Comparison of ENCODE assay signal across 23 cellular contexts in the genomic region with DNA sequence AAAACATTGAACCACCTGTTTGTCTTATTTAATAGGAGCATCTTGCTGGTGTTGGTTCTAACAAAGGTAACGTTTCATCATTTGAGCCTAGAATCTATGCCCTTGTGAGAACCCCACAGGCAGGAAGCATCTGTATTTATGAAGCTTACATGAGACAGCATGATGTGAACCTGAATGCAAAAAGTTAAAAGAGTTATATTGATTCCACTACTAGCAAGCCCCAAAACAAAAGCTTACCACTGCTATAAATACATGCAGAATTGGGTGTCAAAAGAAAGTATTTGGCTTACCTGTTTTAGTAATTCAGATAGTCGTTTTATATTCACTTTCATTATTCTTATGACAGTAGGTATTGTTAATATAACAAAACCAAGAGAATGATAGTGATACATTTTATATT.
"Had no signal": no experiment of that assay in that cellular context is flagged by ENCODE, and none has a peak within 500 bp of the region (broad histone marks: within the 10 kb centered on the region; RNA-seq: fewer than 3 reads in every experiment).

No MANE protein-coding gene starts in this region.

- H3K4me1 ChIP-seq: psoas muscle, sigmoid colon had no signal

- FAIRE-seq: keratinocyte had no signal

- H3K27ac ChIP-seq: coronary artery, esophagus squamous epithelium, psoas muscle, sigmoid colon, stomach had no signal

- H3K4me3 ChIP-seq: coronary artery, esophagus squamous epithelium, lung, mucosa of descending colon, psoas muscle, sigmoid colon, stomach, thyroid gland had no signal

- H3K36me3 ChIP-seq: esophagus squamous epithelium, sigmoid colon, stomach, thyroid gland had no signal

- H3K36me3 Mint-ChIP-seq: memory B cell; naive B cell; stimulated activated effector memory CD8-positive, alpha-beta T cell treated with anti-CD3 and anti-CD28 coated beads, Interleukin-12 subunit alpha, Interleukin-12 subunit beta, amount 100 ng/mL, for 72 hours had no signal

- H3K27me3 ChIP-seq: sigmoid colon, stomach, thyroid gland had no signal

- H3K9me3 ChIP-seq: esophagus squamous epithelium, mucosa of descending colon, psoas muscle, sigmoid colon, stomach, thyroid gland had no signal

- ATAC-seq: mucosa of descending colon; psoas muscle; right cardiac atrium; stimulated activated effector memory CD8-positive, alpha-beta T cell treated with anti-CD3 and anti-CD28 coated beads, Interleukin-12 subunit alpha, Interleukin-12 subunit beta, amount 100 ng/mL, for 72 hours had no signal

- H3K27ac Mint-ChIP-seq: memory B cell; naive B cell; stimulated activated effector memory CD8-positive, alpha-beta T cell treated with anti-CD3 and anti-CD28 coated beads, Interleukin-12 subunit alpha, Interleukin-12 subunit beta, amount 100 ng/mL, for 72 hours had no signal

- H3K9me3 Mint-ChIP-seq: memory B cell; nephron; stimulated activated effector memory CD8-positive, alpha-beta T cell treated with anti-CD3 and anti-CD28 coated beads, Interleukin-12 subunit alpha, Interleukin-12 subunit beta, amount 100 ng/mL, for 72 hours had no signal

- DNase-seq: effector memory CD4-positive, alpha-beta T cell; erythroblast; esophagus squamous epithelium; head of caudate nucleus; mucosa of descending colon; naive B cell; nucleus accumbens; posterior cingulate gyrus; psoas muscle; right cardiac atrium; sigmoid colon; stimulated activated CD4-positive, alpha-beta T cell treated with anti-CD3 and anti-CD28 coated beads, Interleukin-2, amount 100 ng/mL, for 24 hours; stimulated activated CD4-positive, alpha-beta T cell treated with anti-CD3 and anti-CD28 coated beads, Interleukin-4, amount 100 ng/mL, for 24 hours; stimulated activated naive CD4-positive, alpha-beta T cell treated with Interleukin-2 at 50 U/mL for 16 hours; stomach; trophoblast cell had no signal
